10 cellular contexts compared by ENCODE assay signal in genomic region chr17:50825188-50825587, GRCh38. TPM values are rescaled to one million over a fixed set of nuclear protein-coding genes. Genes with fewer than 3 reads are reported as not detected.
"Had no signal": no experiment of that assay in that cellular context is flagged by ENCODE, and none has a peak within 500 bp of the region (broad histone marks: within the 10 kb centered on the region; RNA-seq: fewer than 3 reads in every experiment).

No MANE protein-coding gene starts in this region.

- ATAC-seq: HepG2 had no signal

- H3K4me2 ChIP-seq: KMS-11 had no signal

- FAIRE-seq: HepG2, HTR-8/SVneo had no signal

- DNase-seq: IMR-90, KBM-7, KG1 had no signal

- H3K9ac ChIP-seq: KMS-11 had no signal

- H3K27ac Mint-ChIP-seq: IgD-negative memory B cell had no signal

- H3K4me3 Mint-ChIP-seq: IgD-negative memory B cell had no signal

- H3K27ac ChIP-seq: HL-60, KMS-11 had no signal

RNA-seq across cellular contexts. Expression of gene WFIKKN2, which starts 10.2 kb away (rescaled TPM):
- total RNA-seq: HepG2, HT-29, HT1080, IMR-90 had no signal
- polyA plus RNA-seq: HepG2, IgD-negative memory B cell had no signal

RNA-seq across cellular contexts. Expression of gene ANKRD40CL, which starts 57.9 kb away (rescaled TPM):
- total RNA-seq: HT1080, IMR-90 had no signal
- polyA plus RNA-seq: IgD-negative memory B cell, IMR-90 had no signal
